19 cellular contexts compared by ENCODE assay signal in genomic region chr4:30866444-30866843, GRCh38.
A peak's percentile ranks its signal among the peaks of the same experiment; 100 is the strongest.
DNase-seq lines count a peak whose midpoint lies in the region; ATAC-seq and TF ChIP-seq lines count a peak whose summit lies in the region.
"Had no signal": no experiment of that assay in that cellular context is flagged by ENCODE, and none has a peak within 500 bp of the region (broad histone marks: within the 10 kb centered on the region; RNA-seq: fewer than 3 reads in every experiment).

No MANE protein-coding gene starts in this region.

- ATAC-seq in GM21529 (IDR thresholded peaks at IDR 0.05; ENCODE audit: unreplicated experiment) (no peak), GM19035 (IDR thresholded peaks at IDR 0.05; ENCODE audit: unreplicated experiment) (no peak)
- ATAC-seq: activated T-cell treated with anti-CD3 and anti-CD28 coated beads, Interleukin-2, amount 50 U/mL, for 4 hours; heart right ventricle had no signal

- H3K4me2 ChIP-seq in hepatocyte (peak overlapping the region; percentile 61), smooth muscle cell (peak overlapping the region; percentile 75)

- 14% methylated on average over 2 of the region's 2 CpGs for WGBS in hepatocyte (ENCODE audit: low lambda C conversion rate, missing lambda C conversion rate)
- 39% methylated on average over 2 of the region's 2 CpGs for WGBS in smooth muscle cell (ENCODE audit: low lambda C conversion rate)

- H3K27me3 ChIP-seq in hepatocyte (no peaks in the 10 kb centered on the region), smooth muscle cell (ENCODE audit: low read depth) (no peaks in the 10 kb centered on the region)
- H3K27me3 ChIP-seq: breast epithelium, dorsolateral prefrontal cortex, heart right ventricle, pancreas had no signal

- TF ChIP-seq CTCF in hepatocyte (IDR thresholded peaks at IDR 0.05; ENCODE audit: poor library complexity) = no peak
- no peak for TF ChIP-seq CTCF in smooth muscle cell (IDR thresholded peaks at IDR 0.05; ENCODE audit: borderline replicate concordance, insufficient read depth, poor library complexity, severe bottlenecking)

- H3K9me2 ChIP-seq in hepatocyte (replicated peaks; ENCODE audit: insufficient read depth) = no peaks in the 10 kb centered on the region

- H3K36me3 ChIP-seq in hepatocyte (replicated peaks; ENCODE audit: insufficient read depth, low read depth) (no peaks in the 10 kb centered on the region), smooth muscle cell (ENCODE audit: low read depth) (no peaks in the 10 kb centered on the region)
- H3K36me3 ChIP-seq: breast epithelium, heart right ventricle, pancreas had no signal

- H4K20me1 ChIP-seq in hepatocyte (ENCODE audit: insufficient read depth, poor library complexity, severe bottlenecking) (no peaks in the 10 kb centered on the region), smooth muscle cell (ENCODE audit: low read depth) (no peaks in the 10 kb centered on the region)

- H3K27ac ChIP-seq in hepatocyte = peak overlapping the region; percentile 70
- peak overlapping the region; percentile 43 for H3K27ac ChIP-seq in smooth muscle cell (ENCODE audit: low read depth)
- H3K27ac ChIP-seq: heart right ventricle, pancreas had no signal

- DNase-seq in HCEC 1CT = peak; percentile 26
- peak; percentile 60 for DNase-seq in astrocyte of the hippocampus (ENCODE audit: low read depth, low spot score)
- DNase-seq in hepatocyte (ENCODE audit: low spot score) = peak; percentile 14
- DNase-seq in smooth muscle cell (lab: John Stamatoyannopoulos, UW; ENCODE audit: unreplicated experiment) = no peak
- DNase-seq in NCI-H526 (lab: John Stamatoyannopoulos, UW) = no peak
- no peak for DNase-seq in NCI-H2171 (lab: John Stamatoyannopoulos, UW)
- DNase-seq: activated B cell treated with CpG ODN at 0.5 μM for 24 hours; activated T-cell treated with anti-CD3 and anti-CD28 coated beads, Interleukin-2, amount 50 U/mL, for 4 hours; DMS153; dorsolateral prefrontal cortex; heart right ventricle; naive B cell; NCI-H1436 treated with DMSO at 0.1 percent for 48 hours; NCI-H226; pancreas; stimulated activated CD4-positive, alpha-beta T cell treated with anti-CD3 and anti-CD28 coated beads, Interleukin-2, amount 100 ng/mL, for 24 hours had no signal

- peaks cover 20% of the 10 kb centered on the region for H3K4me1 ChIP-seq in hepatocyte (ENCODE audit: insufficient read depth)
- H3K4me1 ChIP-seq in smooth muscle cell (ENCODE audit: low read depth) = peaks cover 4% of the 10 kb centered on the region
- H3K4me1 ChIP-seq: breast epithelium, pancreas had no signal

- H3K4me3 ChIP-seq in hepatocyte (no peak overlapping the region), smooth muscle cell (peak overlapping the region; percentile 12)
- H3K4me3 ChIP-seq: breast epithelium, dorsolateral prefrontal cortex, heart right ventricle, pancreas had no signal

- H3K9me3 ChIP-seq in hepatocyte (ENCODE audit: low read depth) = no peaks in the 10 kb centered on the region
- no peaks in the 10 kb centered on the region for H3K9me3 ChIP-seq in smooth muscle cell (replicated peaks; ENCODE audit: low read depth)
- H3K9me3 ChIP-seq: breast epithelium, pancreas had no signal

- peaks cover under 1% of the 10 kb centered on the region for H3K79me2 ChIP-seq in hepatocyte
- H3K79me2 ChIP-seq in smooth muscle cell (ENCODE audit: low read depth) = no peaks in the 10 kb centered on the region

- peaks cover 5% of the 10 kb centered on the region for H3F3A ChIP-seq in smooth muscle cell (ENCODE audit: low read depth)

- H2AFZ ChIP-seq in hepatocyte (peak overlapping the region; percentile 38), smooth muscle cell (ENCODE audit: low read depth) (peak overlapping the region; percentile 48)

- no peak overlapping the region for H3K9ac ChIP-seq in smooth muscle cell (ENCODE audit: low read depth)

Comparison
In these comparisons a context has a peak if more than half of its experiments do, and no peak if none do; other contexts are left out.
1. DNase-seq: peak in HCEC 1CT (single experiment), astrocyte of the hippocampus (single experiment) and hepatocyte (single experiment); none in smooth muscle cell (single experiment), NCI-H526 (0 of 2) and NCI-H2171 (single experiment).